In genomic region chr5:18740301-18740700, GRCh38 we compare ENCODE assay signal across 15 cellular contexts.
DNase-seq lines count a peak whose midpoint lies in the region; ATAC-seq, FAIRE-seq and TF ChIP-seq lines count a peak whose summit lies in the region.
"Had no signal": no experiment of that assay in that cellular context is flagged by ENCODE, and none has a peak within 500 bp of the region (broad histone marks: within the 10 kb centered on the region; RNA-seq: fewer than 3 reads in every experiment).

No MANE protein-coding gene starts in this region.

- no peaks in the 10 kb centered on the region for H3K27me3 Mint-ChIP-seq in T-helper 1 cell treated with Interleukin-12 subunit alpha and Interleukin-12 subunit beta and Interleukin-4 antibody, amounts not matched to agents 30 μg/mL and 1 μg/mL, for 36 hours (ENCODE audit: low read depth)
- H3K27me3 Mint-ChIP-seq: activated CD4-positive, alpha-beta T cell treated with anti-CD3 and anti-CD28 coated beads for 36 hours; IgD-negative memory B cell had no signal

- H3K27me3 ChIP-seq in Loucy (ENCODE audit: insufficient read depth, low read length, poor library complexity, severe bottlenecking) (no peaks in the 10 kb centered on the region), small intestine (ENCODE audit: control insufficient read depth in 2 of 2, insufficient read depth in 2 of 2, low read length in 2 of 2) (no peaks in the 10 kb centered on the region)
- H3K27me3 ChIP-seq: Peyer's patch had no signal

- no peak overlapping the region for H2AFZ ChIP-seq in Loucy (ENCODE audit: low read length)

- no peaks in the 10 kb centered on the region for H3K9me2 ChIP-seq in Loucy (replicated peaks; ENCODE audit: low read depth, low read length)

- peaks cover 48% of the 10 kb centered on the region for H3K4me1 Mint-ChIP-seq in T-helper 1 cell treated with Interleukin-12 subunit alpha and Interleukin-12 subunit beta and Interleukin-4 antibody, amounts not matched to agents 30 μg/mL and 1 μg/mL, for 36 hours (ENCODE audit: low read depth)

- H3K4me1 ChIP-seq in Loucy (ENCODE audit: insufficient read depth, low read length, poor library complexity, severe bottlenecking) (peaks cover 35% of the 10 kb centered on the region), small intestine (ENCODE audit: control insufficient read depth in 2 of 2, insufficient read depth in 1 of 2, low read depth in 1 of 2, low read length in 1 of 2) (peaks cover 0 to 13% of the 10 kb centered on the region in 2 donors)

- DNase-seq in T-helper 1 cell (no peak), small intestine (no peak), NCI-H510A (lab: John Stamatoyannopoulos, UW) (no peak), mucosa of gallbladder (ENCODE audit: low spot score) (no peak)
- DNase-seq: activated CD4-positive, alpha-beta T cell treated with anti-CD3 and anti-CD28 coated beads for 36 hours; mammary epithelial cell; NCI-H1105 treated with DMSO at 0.1 percent for 48 hours; Peyer's patch had no signal

- peaks cover 39% of the 10 kb centered on the region for H3K36me3 Mint-ChIP-seq in T-helper 1 cell treated with Interleukin-12 subunit alpha and Interleukin-12 subunit beta and Interleukin-4 antibody, amounts not matched to agents 30 μg/mL and 1 μg/mL, for 36 hours (ENCODE audit: low read depth)

- no peaks in the 10 kb centered on the region for H3F3A ChIP-seq in Loucy (ENCODE audit: low read depth)

- peak overlapping the region; percentile 91 for H3K4me2 ChIP-seq in Loucy (ENCODE audit: low read depth, low read length, poor library complexity, severe bottlenecking)

- ATAC-seq in HG02852 (IDR thresholded peaks at IDR 0.05; ENCODE audit: unreplicated experiment), result peak; percentile 31
- no peak for ATAC-seq in HG03442 (IDR thresholded peaks at IDR 0.05; ENCODE audit: unreplicated experiment)
- ATAC-seq: activated CD4-positive, alpha-beta T cell treated with anti-CD3 and anti-CD28 coated beads for 36 hours had no signal

- TF ChIP-seq CTCF in Loucy (conservative IDR thresholded peaks at IDR 0.05; ENCODE audit: low read length), result no peak

- H3K9me3 Mint-ChIP-seq in T-helper 1 cell treated with Interleukin-12 subunit alpha and Interleukin-12 subunit beta and Interleukin-4 antibody, amounts not matched to agents 30 μg/mL and 1 μg/mL, for 36 hours, result no peaks in the 10 kb centered on the region
- H3K9me3 Mint-ChIP-seq: IgD-negative memory B cell had no signal

- peak overlapping the region; percentile 4 for H3K27ac Mint-ChIP-seq in T-helper 1 cell treated with Interleukin-12 subunit alpha and Interleukin-12 subunit beta and Interleukin-4 antibody, amounts not matched to agents 30 μg/mL and 1 μg/mL, for 36 hours
- H3K27ac Mint-ChIP-seq: activated CD4-positive, alpha-beta T cell treated with anti-CD3 and anti-CD28 coated beads for 36 hours; IgD-negative memory B cell had no signal

- H3K4me3 ChIP-seq in Loucy (ENCODE audit: low read length, poor library complexity, severe bottlenecking), result peak overlapping the region; percentile 30
- no peak overlapping the region for H3K4me3 ChIP-seq in small intestine (ENCODE audit: low read depth in 1 of 2, low read length in 2 of 2)
- H3K4me3 ChIP-seq: Peyer's patch, skin epidermis had no signal

- H4K20me1 ChIP-seq in Loucy (ENCODE audit: insufficient read depth, low read length, poor library complexity, severe bottlenecking), result no peaks in the 10 kb centered on the region

- peak; percentile 19 for FAIRE-seq in small intestine (lab: Jason Lieb, UNC)

- peaks cover 21% of the 10 kb centered on the region for H3K79me2 ChIP-seq in Loucy (ENCODE audit: insufficient read depth, low read length)

- peak overlapping the region; percentile 4 for H3K9ac ChIP-seq in Loucy (ENCODE audit: low read depth, low read length, poor library complexity, severe bottlenecking)

- H3K4me3 Mint-ChIP-seq in T-helper 1 cell treated with Interleukin-12 subunit alpha and Interleukin-12 subunit beta and Interleukin-4 antibody, amounts not matched to agents 30 μg/mL and 1 μg/mL, for 36 hours, result peak overlapping the region; percentile 17
- H3K4me3 Mint-ChIP-seq: activated CD4-positive, alpha-beta T cell treated with anti-CD3 and anti-CD28 coated beads for 36 hours had no signal

- H3K36me3 ChIP-seq in Loucy (ENCODE audit: insufficient read depth, low read length) (no peaks in the 10 kb centered on the region), small intestine (ENCODE audit: control insufficient read depth in 2 of 2, insufficient read depth in 2 of 2, low read length in 2 of 2) (no peaks in the 10 kb centered on the region)
- H3K36me3 ChIP-seq: Peyer's patch had no signal

- no peak overlapping the region for H3K27ac ChIP-seq in small intestine (ENCODE audit: low read depth in 1 of 2, low read length in 1 of 2)
- H3K27ac ChIP-seq: 22Rv1, Peyer's patch, skin epidermis had no signal

- no peaks in the 10 kb centered on the region for H3K9me3 ChIP-seq in Loucy (ENCODE audit: insufficient read depth, low read depth, low read length)
- no peaks in the 10 kb centered on the region for H3K9me3 ChIP-seq in small intestine (ENCODE audit: control insufficient read depth, low read depth)
- H3K9me3 ChIP-seq: Peyer's patch had no signal
